In the genomic region with DNA sequence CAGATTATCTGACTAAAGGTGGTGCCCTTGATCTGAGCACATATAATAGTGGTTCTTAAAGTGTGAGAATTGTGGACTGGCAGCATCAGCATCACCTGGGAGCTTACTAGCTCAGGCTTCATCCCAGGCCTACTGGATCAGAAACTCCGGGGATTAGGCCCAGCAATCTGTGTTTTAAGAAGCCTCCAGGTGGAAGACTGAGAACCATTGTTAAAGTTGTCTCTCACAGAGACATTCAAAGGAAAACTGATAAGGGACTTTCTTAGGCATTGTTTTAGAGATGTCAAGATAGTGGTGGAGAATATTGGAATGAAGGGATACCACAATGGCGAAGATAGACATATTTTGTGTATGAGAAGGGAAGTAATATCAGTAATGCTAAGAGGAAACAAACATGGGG, we compare ENCODE assay signal across 26 cellular contexts.
"Had no signal": no experiment of that assay in that cellular context is flagged by ENCODE, and none has a peak within 500 bp of the region (broad histone marks: within the 10 kb centered on the region; RNA-seq: fewer than 3 reads in every experiment).

No MANE protein-coding gene starts in this region.

- H3K27ac Mint-ChIP-seq: activated CD4-positive, alpha-beta memory T cell treated with anti-CD3 and anti-CD28 coated beads, Interleukin-2, amount 10 ng/mL, durations not matched to agents 7 days and 5 days; activated CD4-positive, alpha-beta T cell treated with anti-CD3 and anti-CD28 coated beads, Interleukin-2, amount 10 ng/mL, durations not matched to agents 7 days and 5 days; activated naive CD8-positive, alpha-beta T cell had no signal

- H3K27me3 Mint-ChIP-seq: activated CD4-positive, alpha-beta memory T cell treated with anti-CD3 and anti-CD28 coated beads, Interleukin-2, amount 10 ng/mL, durations not matched to agents 7 days and 5 days; activated CD4-positive, alpha-beta T cell treated with anti-CD3 and anti-CD28 coated beads, Interleukin-2, amount 10 ng/mL, durations not matched to agents 7 days and 5 days; activated naive CD8-positive, alpha-beta T cell had no signal

- H3K9me3 Mint-ChIP-seq: activated CD4-positive, alpha-beta memory T cell treated with anti-CD3 and anti-CD28 coated beads, Interleukin-2, amount 10 ng/mL, durations not matched to agents 7 days and 5 days; activated CD4-positive, alpha-beta T cell treated with anti-CD3 and anti-CD28 coated beads, Interleukin-2, amount 10 ng/mL, durations not matched to agents 7 days and 5 days had no signal

- H3K27ac ChIP-seq: brain microvascular endothelial cell, SK-N-MC, VCaP had no signal

- ATAC-seq: Panc1, Right ventricle myocardium inferior had no signal

- H3K4me3 Mint-ChIP-seq: activated CD4-positive, alpha-beta memory T cell treated with anti-CD3 and anti-CD28 coated beads, Interleukin-2, amount 10 ng/mL, durations not matched to agents 7 days and 5 days; activated CD4-positive, alpha-beta T cell treated with anti-CD3 and anti-CD28 coated beads, Interleukin-2, amount 10 ng/mL, durations not matched to agents 7 days and 5 days; activated naive CD8-positive, alpha-beta T cell had no signal

- DNase-seq: activated CD4-positive, alpha-beta memory T cell treated with anti-CD3 and anti-CD28 coated beads, Interleukin-2, amount 10 ng/mL, durations not matched to agents 7 days and 5 days; activated CD4-positive, alpha-beta T cell treated with anti-CD3 and anti-CD28 coated beads, Interleukin-2, amount 10 ng/mL, durations not matched to agents 7 days and 5 days; activated CD4-positive, CD25-positive, alpha-beta regulatory T cell; activated CD8-positive, alpha-beta memory T cell treated with anti-CD3 and anti-CD28 coated beads, Interleukin-2, amount 50 U/mL, for 48 hours; activated effector memory CD4-positive, alpha-beta T cell treated with Interleukin-2 at 50 U/mL for 16 hours; activated naive CD4-positive, alpha-beta T cell; activated T-cell treated with anti-CD3 and anti-CD28 coated beads, Interleukin-2, amount 50 U/mL, for 1 hour; amygdala; cerebellar nuclear complex; Karpas-422; MM.1S; NCI-H1105 treated with DMSO at 0.1 percent for 48 hours; NCI-H1436 treated with DMSO at 0.1 percent for 48 hours; NCI-H187; NCI-H2081; NCI-H446; NCI-H524 treated with DMSO at 0.1 percent for 48 hours; NCI-H748 treated with DMSO at 0.1 percent for 48 hours; RPMI8226; T-helper 1 cell had no signal

- H3K4me3 ChIP-seq: SK-N-MC had no signal

- H3K4me1 Mint-ChIP-seq: activated CD4-positive, alpha-beta memory T cell treated with anti-CD3 and anti-CD28 coated beads, Interleukin-2, amount 10 ng/mL, durations not matched to agents 7 days and 5 days; activated CD4-positive, alpha-beta T cell treated with anti-CD3 and anti-CD28 coated beads, Interleukin-2, amount 10 ng/mL, durations not matched to agents 7 days and 5 days had no signal

- H3K27me3 ChIP-seq: brain microvascular endothelial cell had no signal
